8 cellular contexts compared by ENCODE assay signal in the genomic region with DNA sequence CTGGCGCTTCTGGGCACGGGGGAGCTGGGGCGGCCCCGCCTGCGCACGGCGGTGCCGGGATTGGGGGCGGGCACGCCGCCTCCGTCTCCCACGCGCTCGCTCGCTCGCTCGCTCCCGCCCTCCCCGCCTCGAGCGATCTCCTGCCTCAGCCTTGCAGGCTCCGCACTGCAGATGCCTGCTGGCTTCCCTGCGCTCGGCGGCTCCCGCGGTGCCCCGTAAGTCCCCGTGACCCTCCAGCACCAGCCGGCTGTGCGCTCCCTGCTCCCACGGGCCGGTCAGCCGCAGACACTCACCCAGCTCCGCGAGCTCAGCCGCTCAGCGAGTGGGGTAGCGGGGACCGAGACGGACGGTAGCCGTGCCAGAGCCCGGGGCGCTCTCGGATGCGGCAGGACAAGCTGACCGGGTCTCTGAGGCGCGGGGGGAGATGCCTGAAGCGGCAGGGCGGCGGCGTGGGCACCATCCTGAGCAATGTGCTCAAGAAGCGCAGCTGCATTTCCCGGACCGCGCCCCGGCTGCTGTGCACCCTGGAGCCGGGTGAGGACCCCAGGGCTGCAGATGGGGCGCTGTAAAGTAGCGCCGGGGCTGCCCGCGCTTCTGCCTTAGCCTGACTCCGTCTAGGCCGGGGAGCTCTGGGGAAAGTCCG. TPM values are rescaled to one million over a fixed set of nuclear protein-coding genes. Genes with fewer than 3 reads are reported as not detected.
DNase-seq lines count a peak whose midpoint lies in the region; ATAC-seq and TF ChIP-seq lines count a peak whose summit lies in the region.

A gene with protein sequence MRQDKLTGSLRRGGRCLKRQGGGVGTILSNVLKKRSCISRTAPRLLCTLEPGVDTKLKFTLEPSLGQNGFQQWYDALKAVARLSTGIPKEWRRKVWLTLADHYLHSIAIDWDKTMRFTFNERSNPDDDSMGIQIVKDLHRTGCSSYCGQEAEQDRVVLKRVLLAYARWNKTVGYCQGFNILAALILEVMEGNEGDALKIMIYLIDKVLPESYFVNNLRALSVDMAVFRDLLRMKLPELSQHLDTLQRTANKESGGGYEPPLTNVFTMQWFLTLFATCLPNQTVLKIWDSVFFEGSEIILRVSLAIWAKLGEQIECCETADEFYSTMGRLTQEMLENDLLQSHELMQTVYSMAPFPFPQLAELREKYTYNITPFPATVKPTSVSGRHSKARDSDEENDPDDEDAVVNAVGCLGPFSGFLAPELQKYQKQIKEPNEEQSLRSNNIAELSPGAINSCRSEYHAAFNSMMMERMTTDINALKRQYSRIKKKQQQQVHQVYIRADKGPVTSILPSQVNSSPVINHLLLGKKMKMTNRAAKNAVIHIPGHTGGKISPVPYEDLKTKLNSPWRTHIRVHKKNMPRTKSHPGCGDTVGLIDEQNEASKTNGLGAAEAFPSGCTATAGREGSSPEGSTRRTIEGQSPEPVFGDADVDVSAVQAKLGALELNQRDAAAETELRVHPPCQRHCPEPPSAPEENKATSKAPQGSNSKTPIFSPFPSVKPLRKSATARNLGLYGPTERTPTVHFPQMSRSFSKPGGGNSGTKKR (plus strand): TSS at position 148 of the 643 bp plus-strand sequence. CDS start 233 bp downstream, at position 381.

- H3K36me3 ChIP-seq in DOHH2 (ENCODE audit: control insufficient read depth, low read length) = peaks cover 16% of the 10 kb centered on the region

- H3K4me1 ChIP-seq in DOHH2 (ENCODE audit: control insufficient read depth, low read length) = peaks cover 24% of the 10 kb centered on the region

- H4K20me1 ChIP-seq in DOHH2 (ENCODE audit: control insufficient read depth, insufficient read depth, low read depth, low read length) = no peaks in the 10 kb centered on the region

- peaks cover 25% of the 10 kb centered on the region for H3K79me2 ChIP-seq in DOHH2 (ENCODE audit: control insufficient read depth, low read length)

- H3K4me3 ChIP-seq in DOHH2 (ENCODE audit: low read length) = peak within 1 kb of the TSS; percentile 96

- DNase-seq in NCI-H510A (lab: John Stamatoyannopoulos, UW) (peak; percentile 80), glomerular endothelial cell (ENCODE audit: extremely low read depth, low read depth, low spot score) (no peak), nucleus accumbens (lab: John Stamatoyannopoulos, UW) (peak in 37 of 56 donors; percentile 7 to 75 (median 41))
- peak; percentile 11 for DNase-seq in activated naive CD4-positive, alpha-beta T cell treated with Interleukin-2 at 50 U/mL for 16 hours

- H3K27ac ChIP-seq in DOHH2 (ENCODE audit: low read depth, low read length) = peak within 1 kb of the TSS; percentile 43; the same call in 1 of the 2 replicates

- no peaks in the 10 kb centered on the region for H3K9me3 ChIP-seq in DOHH2 (ENCODE audit: control insufficient read depth, insufficient read depth, low read length)

- TF ChIP-seq CTCF in DOHH2 (IDR thresholded peaks at IDR 0.05; ENCODE audit: low read depth, low read length, poor library complexity, severe bottlenecking) = no peak

- H3F3A ChIP-seq in DOHH2 (ENCODE audit: control insufficient read depth, insufficient read depth) = no peaks in the 10 kb centered on the region; the same call in 1 of the 2 replicates

- no peaks in the 10 kb centered on the region for H3K27me3 ChIP-seq in DOHH2 (ENCODE audit: control insufficient read depth, low read length)

- peak; percentile 60 for ATAC-seq in HG02798 (IDR thresholded peaks at IDR 0.05; ENCODE audit: poor library complexity, unreplicated experiment)
- ATAC-seq in GM18870 (IDR thresholded peaks at IDR 0.05; ENCODE audit: unreplicated experiment) = no peak
- ATAC-seq in GM21367 (IDR thresholded peaks at IDR 0.05; ENCODE audit: unreplicated experiment) = no peak

- peak within 1 kb of the TSS; percentile 82 for H3K4me2 ChIP-seq in DOHH2 (ENCODE audit: low read length)

- H3K9me2 ChIP-seq in DOHH2 (replicated peaks; ENCODE audit: control insufficient read depth, low read length) = no peaks in the 10 kb centered on the region

RNA-seq across cellular contexts. Expression of the gene that starts here (rescaled TPM):
- 13.8 and 24.7 TPM in 2 replicates for total RNA-seq in glomerular endothelial cell
